In the genomic region with DNA sequence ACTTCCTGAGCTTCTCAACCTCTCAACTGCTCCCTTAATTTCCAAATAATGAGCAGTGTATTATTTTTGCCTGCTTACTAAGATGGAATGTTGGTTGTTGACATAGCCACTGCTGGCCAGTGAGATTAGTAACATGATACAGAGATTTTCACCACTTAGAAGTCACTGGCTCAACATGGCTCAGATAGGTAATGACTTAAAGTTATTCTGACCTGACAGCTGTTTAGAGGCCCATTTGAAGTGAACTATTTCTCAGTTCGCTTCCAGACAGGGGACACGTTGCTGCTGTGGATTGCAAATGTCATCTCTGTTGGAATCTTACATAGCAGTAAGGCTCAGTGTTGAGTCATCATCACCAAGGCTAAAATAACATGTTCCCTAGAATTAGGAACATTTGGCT, we compare ENCODE assay signal across 9 cellular contexts.
A peak's percentile ranks its signal among the peaks of the same experiment; 100 is the strongest.
DNase-seq lines count a peak whose midpoint lies in the region; ATAC-seq and TF ChIP-seq lines count a peak whose summit lies in the region.
"Had no signal": no experiment of that assay in that cellular context is flagged by ENCODE, and none has a peak within 500 bp of the region (broad histone marks: within the 10 kb centered on the region; RNA-seq: fewer than 3 reads in every experiment).

No MANE protein-coding gene starts in this region.

- H3K27ac Mint-ChIP-seq in activated CD4-positive, alpha-beta T cell treated with anti-CD3 and anti-CD28 coated beads, Interleukin-2, amount 10 ng/mL, durations not matched to agents 7 days and 5 days: no peak overlapping the region

- no peak overlapping the region for H3K9ac ChIP-seq in GM23248

- DNase-seq in GM23248 (peak; percentile 88), SJSA1 (ENCODE audit: low read depth in 1 of 2, low spot score in 2 of 2) (peak; percentile 52 to 69), gastrocnemius medialis (peak; percentile 67 to 83), GM10266 (ENCODE audit: extremely low spot score) (no peak), NCI-H1105 (lab: John Stamatoyannopoulos, UW) (no peak)
- DNase-seq in activated CD4-positive, alpha-beta T cell treated with anti-CD3 and anti-CD28 coated beads, Interleukin-2, amount 10 ng/mL, durations not matched to agents 7 days and 5 days: no peak

- H3K4me1 ChIP-seq in GM23248 (ENCODE audit: insufficient read depth) (peaks cover 20% of the 10 kb centered on the region), SJSA1 (replicated peaks) (peaks cover 16% of the 10 kb centered on the region), gastroesophageal sphincter (peaks cover 4 to 23% (median 11%) of the 10 kb centered on the region in 3 donors), gastrocnemius medialis (peaks cover 25 to 27% of the 10 kb centered on the region in 2 donors)

- ATAC-seq in gastroesophageal sphincter (peak; percentile 94), gastrocnemius medialis (peak; percentile 97), GM19397 (IDR thresholded peaks at IDR 0.05; ENCODE audit: unreplicated experiment) (no peak)

- H3K4me1 Mint-ChIP-seq in activated CD4-positive, alpha-beta T cell treated with anti-CD3 and anti-CD28 coated beads, Interleukin-2, amount 10 ng/mL, durations not matched to agents 7 days and 5 days: no peaks in the 10 kb centered on the region

- intact Hi-C loops in gastrocnemius medialis (cut with DNase I; ENCODE audit: low total_unique reads): loop anchor here (1.0 to 10.0 kb wide), 5 partner anchors 77 to 1623 kb away; a partner anchor contains a TSS

- no peaks in the 10 kb centered on the region for H3K9me2 ChIP-seq in GM23248 (ENCODE audit: insufficient read depth)

- H3K4me3 ChIP-seq in GM23248: no peak overlapping the region
- H3K4me3 ChIP-seq in SJSA1: no peak overlapping the region
- no peak overlapping the region for H3K4me3 ChIP-seq in gastroesophageal sphincter
- H3K4me3 ChIP-seq in gastrocnemius medialis: no peak overlapping the region

- TF ChIP-seq POLR2A in gastroesophageal sphincter (IDR thresholded peaks at IDR 0.05) (no peak), gastrocnemius medialis (IDR thresholded peaks at IDR 0.05) (peak in 1 of 2 donors; percentile 36)

- no peak for TF ChIP-seq EP300 in gastroesophageal sphincter (IDR thresholded peaks at IDR 0.05)

- H4K20me1 ChIP-seq in GM23248 (ENCODE audit: insufficient read depth): no peaks in the 10 kb centered on the region

- H3K36me3 ChIP-seq in GM23248 (ENCODE audit: low read depth): no peaks in the 10 kb centered on the region
- H3K36me3 ChIP-seq in SJSA1: no peaks in the 10 kb centered on the region
- no peaks in the 10 kb centered on the region for H3K36me3 ChIP-seq in gastroesophageal sphincter
- H3K36me3 ChIP-seq in gastrocnemius medialis: no peaks in the 10 kb centered on the region

- H3K4me2 ChIP-seq in GM23248 (ENCODE audit: unreplicated experiment): peak overlapping the region; percentile 33

- H3K9me3 ChIP-seq in GM23248 (ENCODE audit: low read depth): no peaks in the 10 kb centered on the region
- no peaks in the 10 kb centered on the region for H3K9me3 ChIP-seq in SJSA1 (replicated peaks)
- H3K9me3 ChIP-seq in gastroesophageal sphincter: peaks cover 0 to 6% (median 0%) of the 10 kb centered on the region in 3 donors
- H3K9me3 ChIP-seq in gastrocnemius medialis: no peaks in the 10 kb centered on the region

- peak overlapping the region; percentile 43 for H3K27ac ChIP-seq in GM23248
- H3K27ac ChIP-seq in SJSA1: peak overlapping the region; percentile 55
- H3K27ac ChIP-seq in gastroesophageal sphincter: peak overlapping the region; percentile 65 to 76 (median 68)
- peak overlapping the region; percentile 86 to 91 (median 90) for H3K27ac ChIP-seq in gastrocnemius medialis

- TF ChIP-seq CTCF in gastroesophageal sphincter (IDR thresholded peaks at IDR 0.05): no peak
- TF ChIP-seq CTCF in gastrocnemius medialis (IDR thresholded peaks at IDR 0.05 in 4 of 5, conservative IDR thresholded peaks at IDR 0.05 in 1 of 5): no peak
- no peak for TF ChIP-seq CTCF in GM10266 (IDR thresholded peaks at IDR 0.05; ENCODE audit: control insufficient read depth, insufficient read depth, low read depth, missing control alignments)

- CTCF ChIA-PET in activated CD4-positive, alpha-beta T cell treated with anti-CD3 and anti-CD28 coated beads, Interleukin-2, amount 10 ng/mL, durations not matched to agents 7 days and 5 days (lab: Charles Lee): interaction anchor here (1.3 kb wide), 2 partner anchors 25 to 26 kb away, joined by 3 to 4 read pairs; no protein-coding TSS in a partner anchor

- no peak overlapping the region for H3K4me3 Mint-ChIP-seq in activated CD4-positive, alpha-beta T cell treated with anti-CD3 and anti-CD28 coated beads, Interleukin-2, amount 10 ng/mL, durations not matched to agents 7 days and 5 days
- H3K4me3 Mint-ChIP-seq: neural crest cell had no signal

- no peaks in the 10 kb centered on the region for H3K27me3 Mint-ChIP-seq in activated CD4-positive, alpha-beta T cell treated with anti-CD3 and anti-CD28 coated beads, Interleukin-2, amount 10 ng/mL, durations not matched to agents 7 days and 5 days

- no peaks in the 10 kb centered on the region for H3K9me3 Mint-ChIP-seq in activated CD4-positive, alpha-beta T cell treated with anti-CD3 and anti-CD28 coated beads, Interleukin-2, amount 10 ng/mL, durations not matched to agents 7 days and 5 days

- 0% methylated on average over 2 of the region's 2 CpGs for WGBS in GM23248 (ENCODE audit: low coverage in 1 of 2, low lambda C conversion rate in 2 of 2, missing lambda C conversion rate in 2 of 2), 2 experiments
- WGBS in gastroesophageal sphincter (ENCODE audit: low coverage in 1 of 2), 2 donors: 7 to 19% methylated on average over 2 of the region's 2 CpGs

- no peaks in the 10 kb centered on the region for H3K79me2 ChIP-seq in GM23248 (ENCODE audit: insufficient read depth)

- H3K27me3 ChIP-seq in GM23248 (replicated peaks; ENCODE audit: insufficient read depth): peaks cover 12% of the 10 kb centered on the region
- no peaks in the 10 kb centered on the region for H3K27me3 ChIP-seq in SJSA1 (replicated peaks)
- H3K27me3 ChIP-seq in gastroesophageal sphincter: no peaks in the 10 kb centered on the region
- H3K27me3 ChIP-seq in gastrocnemius medialis: no peaks in the 10 kb centered on the region

- peaks cover 19% of the 10 kb centered on the region for H3F3A ChIP-seq in GM23248 (ENCODE audit: insufficient read depth)

- POLR2A ChIA-PET in activated CD4-positive, alpha-beta T cell treated with anti-CD3 and anti-CD28 coated beads, Interleukin-2, amount 10 ng/mL, durations not matched to agents 7 days and 5 days (lab: Charles Lee): no interaction called here

- no peaks in the 10 kb centered on the region for H3K36me3 Mint-ChIP-seq in activated CD4-positive, alpha-beta T cell treated with anti-CD3 and anti-CD28 coated beads, Interleukin-2, amount 10 ng/mL, durations not matched to agents 7 days and 5 days (ENCODE audit: low read depth)

- H2AFZ ChIP-seq in GM23248: no peak overlapping the region

- in situ Hi-C loops in GM23248 (cut with MboI) (no loop called here), gastrocnemius medialis (cut with MboI; ENCODE audit: low sequenced_read_pairs in 4 of 4) (loop anchor here in 2 of 4 donors (10.0 to 25.0 kb wide), 2 partner anchors 87 to 1525 kb away; no protein-coding TSS in a partner anchor)

Comparison
In these comparisons a context has a peak if more than half of its experiments do, and no peak if none do; other contexts are left out.
1. DNase-seq: peak in GM23248 (single experiment), SJSA1 (2 of 2) and gastrocnemius medialis (2 of 2); none in GM10266 (single experiment), NCI-H1105 (single experiment) and activated CD4-positive, alpha-beta T cell treated with anti-CD3 and anti-CD28 coated beads, Interleukin-2, amount 10 ng/mL, durations not matched to agents 7 days and 5 days (single experiment).
2. Peak in every context shown above with its lines, with median percentiles within 50 percentile points of each other: H3K27ac ChIP-seq.